In the genomic region with DNA sequence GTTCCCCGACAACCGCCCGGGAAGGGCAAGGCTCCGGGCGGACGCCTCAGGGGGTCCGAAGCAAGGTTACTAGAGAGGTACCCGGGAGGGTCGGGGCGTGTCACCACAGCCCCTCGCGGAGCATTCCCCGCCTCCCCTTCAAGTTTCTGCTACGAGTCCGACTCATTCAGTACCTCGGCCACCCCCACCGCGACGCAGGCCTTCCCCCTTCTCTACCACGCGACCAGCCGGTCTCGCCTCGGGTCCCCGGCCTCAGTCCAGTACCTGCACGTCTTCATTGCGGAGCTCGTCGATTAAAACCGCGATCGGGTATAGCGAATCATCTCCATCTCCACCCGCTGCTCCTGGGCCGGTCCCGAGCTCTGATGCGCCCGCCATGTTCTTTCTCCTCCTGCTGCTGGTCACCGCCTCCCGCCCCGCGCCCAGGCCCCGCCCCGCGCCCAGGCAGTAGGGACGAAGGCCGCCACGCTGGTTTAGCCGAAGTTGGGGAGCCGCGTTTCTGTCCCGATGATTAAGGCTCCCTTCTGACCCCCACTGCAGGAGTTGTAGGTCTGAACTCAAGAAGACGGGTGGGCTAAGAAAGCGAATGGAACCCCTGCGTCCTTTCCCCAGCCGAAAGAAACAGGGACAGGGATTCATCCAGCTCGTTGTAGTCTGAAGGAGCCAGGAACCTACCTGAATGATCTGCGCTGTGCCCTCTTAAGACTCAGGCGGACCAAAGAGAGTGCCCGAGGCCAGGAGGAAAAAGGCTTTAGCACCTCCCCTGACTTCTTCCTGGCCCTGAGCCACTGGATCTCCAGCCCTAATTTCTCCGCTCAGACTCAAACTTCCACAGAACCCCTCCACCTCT, we compare ENCODE assay signal across 1 cellular context.
TF ChIP-seq lines count a peak whose summit lies in the region.

Gene PPP2R1B, minus strand, starts transcription at position 406 of the 850 bp plus-strand sequence. Its CDS starts 28 bp downstream, at position 378.

TF ChIP-seq in HepG2, 621 proteins besides CTCF, POLR2A, EP300 and RAD21 (continued from another document and continues in another):
- TF ChIP-seq, protein P1, sequence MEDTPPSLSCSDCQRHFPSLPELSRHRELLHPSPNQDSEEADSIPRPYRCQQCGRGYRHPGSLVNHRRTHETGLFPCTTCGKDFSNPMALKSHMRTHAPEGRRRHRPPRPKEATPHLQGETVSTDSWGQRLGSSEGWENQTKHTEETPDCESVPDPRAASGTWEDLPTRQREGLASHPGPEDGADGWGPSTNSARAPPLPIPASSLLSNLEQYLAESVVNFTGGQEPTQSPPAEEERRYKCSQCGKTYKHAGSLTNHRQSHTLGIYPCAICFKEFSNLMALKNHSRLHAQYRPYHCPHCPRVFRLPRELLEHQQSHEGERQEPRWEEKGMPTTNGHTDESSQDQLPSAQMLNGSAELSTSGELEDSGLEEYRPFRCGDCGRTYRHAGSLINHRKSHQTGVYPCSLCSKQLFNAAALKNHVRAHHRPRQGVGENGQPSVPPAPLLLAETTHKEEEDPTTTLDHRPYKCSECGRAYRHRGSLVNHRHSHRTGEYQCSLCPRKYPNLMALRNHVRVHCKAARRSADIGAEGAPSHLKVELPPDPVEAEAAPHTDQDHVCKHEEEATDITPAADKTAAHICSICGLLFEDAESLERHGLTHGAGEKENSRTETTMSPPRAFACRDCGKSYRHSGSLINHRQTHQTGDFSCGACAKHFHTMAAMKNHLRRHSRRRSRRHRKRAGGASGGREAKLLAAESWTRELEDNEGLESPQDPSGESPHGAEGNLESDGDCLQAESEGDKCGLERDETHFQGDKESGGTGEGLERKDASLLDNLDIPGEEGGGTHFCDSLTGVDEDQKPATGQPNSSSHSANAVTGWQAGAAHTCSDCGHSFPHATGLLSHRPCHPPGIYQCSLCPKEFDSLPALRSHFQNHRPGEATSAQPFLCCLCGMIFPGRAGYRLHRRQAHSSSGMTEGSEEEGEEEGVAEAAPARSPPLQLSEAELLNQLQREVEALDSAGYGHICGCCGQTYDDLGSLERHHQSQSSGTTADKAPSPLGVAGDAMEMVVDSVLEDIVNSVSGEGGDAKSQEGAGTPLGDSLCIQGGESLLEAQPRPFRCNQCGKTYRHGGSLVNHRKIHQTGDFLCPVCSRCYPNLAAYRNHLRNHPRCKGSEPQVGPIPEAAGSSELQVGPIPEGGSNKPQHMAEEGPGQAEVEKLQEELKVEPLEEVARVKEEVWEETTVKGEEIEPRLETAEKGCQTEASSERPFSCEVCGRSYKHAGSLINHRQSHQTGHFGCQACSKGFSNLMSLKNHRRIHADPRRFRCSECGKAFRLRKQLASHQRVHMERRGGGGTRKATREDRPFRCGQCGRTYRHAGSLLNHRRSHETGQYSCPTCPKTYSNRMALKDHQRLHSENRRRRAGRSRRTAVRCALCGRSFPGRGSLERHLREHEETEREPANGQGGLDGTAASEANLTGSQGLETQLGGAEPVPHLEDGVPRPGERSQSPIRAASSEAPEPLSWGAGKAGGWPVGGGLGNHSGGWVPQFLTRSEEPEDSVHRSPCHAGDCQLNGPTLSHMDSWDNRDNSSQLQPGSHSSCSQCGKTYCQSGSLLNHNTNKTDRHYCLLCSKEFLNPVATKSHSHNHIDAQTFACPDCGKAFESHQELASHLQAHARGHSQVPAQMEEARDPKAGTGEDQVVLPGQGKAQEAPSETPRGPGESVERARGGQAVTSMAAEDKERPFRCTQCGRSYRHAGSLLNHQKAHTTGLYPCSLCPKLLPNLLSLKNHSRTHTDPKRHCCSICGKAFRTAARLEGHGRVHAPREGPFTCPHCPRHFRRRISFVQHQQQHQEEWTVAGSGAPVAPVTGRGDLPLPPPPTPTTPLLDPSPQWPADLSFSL (CRISPR knock-in tag; IDR thresholded peaks at IDR 0.05): no peak
- TF ChIP-seq TAF15 (IDR thresholded peaks at IDR 0.05; ENCODE audit: low read depth, low read length, poor library complexity, severe bottlenecking) (no peak), KAT2B (IDR thresholded peaks at IDR 0.05; ENCODE audit: borderline replicate concordance, low read depth, low read length) (no peak), SATB2 (CRISPR knock-in tag; IDR thresholded peaks at IDR 0.05) (no peak; the same call in 1 of the 2 replicates), ATF5 (CRISPR knock-in tag; IDR thresholded peaks at IDR 0.05; ENCODE audit: low read depth) (no peak), KDM3A (CRISPR knock-in tag; IDR thresholded peaks at IDR 0.05; ENCODE audit: low read depth) (0 out of 2 replicates have a peak, but pooled peaks have one; percentile 15), SP5 (CRISPR knock-in tag; IDR thresholded peaks at IDR 0.05; ENCODE audit: borderline replicate concordance, low read depth) (no peak), ZNF543 (CRISPR knock-in tag; IDR thresholded peaks at IDR 0.05) (no peak; the same call in 1 of the 2 replicates), KLF13 (CRISPR knock-in tag; IDR thresholded peaks at IDR 0.05) (no peak), RFXANK (CRISPR knock-in tag; IDR thresholded peaks at IDR 0.05) (no peak), HCFC1 (IDR thresholded peaks at IDR 0.05; ENCODE audit: low read depth, low read length) (no peak), SKIL (CRISPR knock-in tag; IDR thresholded peaks at IDR 0.05; ENCODE audit: borderline replicate concordance) (no peak), ZNF383 (CRISPR knock-in tag; IDR thresholded peaks at IDR 0.05; ENCODE audit: borderline replicate concordance) (no peak), ZFP91 (CRISPR knock-in tag; IDR thresholded peaks at IDR 0.05; ENCODE audit: borderline replicate concordance) (peak; percentile 85), TCF7 (IDR thresholded peaks at IDR 0.05; ENCODE audit: low read depth) (no peak), MIER3 (CRISPR knock-in tag; IDR thresholded peaks at IDR 0.05; ENCODE audit: borderline replicate concordance) (no peak), MED1 (CRISPR knock-in tag; IDR thresholded peaks at IDR 0.05) (peak; percentile 31; the same call in 1 of the 2 replicates), ZNF530 (CRISPR knock-in tag; IDR thresholded peaks at IDR 0.05; ENCODE audit: low read depth) (no peak), ZNF576 (CRISPR knock-in tag; IDR thresholded peaks at IDR 0.05) (no peak), ZNF678 (CRISPR knock-in tag; IDR thresholded peaks at IDR 0.05) (no peak), ZNF160 (CRISPR knock-in tag; IDR thresholded peaks at IDR 0.05) (no peak), ZFP62 (CRISPR knock-in tag; IDR thresholded peaks at IDR 0.05) (no peak), ADNP (CRISPR knock-in tag; IDR thresholded peaks at IDR 0.05) (no peak), ZNF343 (CRISPR knock-in tag; IDR thresholded peaks at IDR 0.05) (no peak), DMAP1 (CRISPR knock-in tag; IDR thresholded peaks at IDR 0.05) (no peak; the same call in 1 of the 2 replicates), KLF11 (CRISPR knock-in tag; IDR thresholded peaks at IDR 0.05) (no peak), ZNF607 (CRISPR knock-in tag; IDR thresholded peaks at IDR 0.05; ENCODE audit: borderline replicate concordance) (no peak; the same call in 1 of the 2 replicates), ZNF564 (CRISPR knock-in tag; IDR thresholded peaks at IDR 0.05) (0 out of 2 replicates have a peak, but pooled peaks have one; percentile 21), ZNF570 (CRISPR knock-in tag; IDR thresholded peaks at IDR 0.05; ENCODE audit: borderline replicate concordance) (no peak), TEAD2 (CRISPR knock-in tag; IDR thresholded peaks at IDR 0.05) (no peak), TBP (CRISPR knock-in tag; IDR thresholded peaks at IDR 0.05) (no peak), ZNF709 (CRISPR knock-in tag; IDR thresholded peaks at IDR 0.05) (no peak), ZNF430 (CRISPR knock-in tag; IDR thresholded peaks at IDR 0.05) (peak; percentile 57; the same call in 1 of the 2 replicates), NFYB (CRISPR knock-in tag; IDR thresholded peaks at IDR 0.05) (no peak), ETS1 (CRISPR knock-in tag; IDR thresholded peaks at IDR 0.05) (no peak)
- TF ChIP-seq, protein P2, sequence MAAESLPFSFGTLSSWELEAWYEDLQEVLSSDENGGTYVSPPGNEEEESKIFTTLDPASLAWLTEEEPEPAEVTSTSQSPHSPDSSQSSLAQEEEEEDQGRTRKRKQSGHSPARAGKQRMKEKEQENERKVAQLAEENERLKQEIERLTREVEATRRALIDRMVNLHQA (CRISPR knock-in tag; IDR thresholded peaks at IDR 0.05): no peak
- TF ChIP-seq, protein P3, sequence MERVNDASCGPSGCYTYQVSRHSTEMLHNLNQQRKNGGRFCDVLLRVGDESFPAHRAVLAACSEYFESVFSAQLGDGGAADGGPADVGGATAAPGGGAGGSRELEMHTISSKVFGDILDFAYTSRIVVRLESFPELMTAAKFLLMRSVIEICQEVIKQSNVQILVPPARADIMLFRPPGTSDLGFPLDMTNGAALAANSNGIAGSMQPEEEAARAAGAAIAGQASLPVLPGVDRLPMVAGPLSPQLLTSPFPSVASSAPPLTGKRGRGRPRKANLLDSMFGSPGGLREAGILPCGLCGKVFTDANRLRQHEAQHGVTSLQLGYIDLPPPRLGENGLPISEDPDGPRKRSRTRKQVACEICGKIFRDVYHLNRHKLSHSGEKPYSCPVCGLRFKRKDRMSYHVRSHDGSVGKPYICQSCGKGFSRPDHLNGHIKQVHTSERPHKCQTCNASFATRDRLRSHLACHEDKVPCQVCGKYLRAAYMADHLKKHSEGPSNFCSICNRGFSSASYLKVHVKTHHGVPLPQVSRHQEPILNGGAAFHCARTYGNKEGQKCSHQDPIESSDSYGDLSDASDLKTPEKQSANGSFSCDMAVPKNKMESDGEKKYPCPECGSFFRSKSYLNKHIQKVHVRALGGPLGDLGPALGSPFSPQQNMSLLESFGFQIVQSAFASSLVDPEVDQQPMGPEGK (CRISPR knock-in tag; IDR thresholded peaks at IDR 0.05): peak; percentile 17; the same call in 1 of the 2 replicates
- TF ChIP-seq, protein P4, sequence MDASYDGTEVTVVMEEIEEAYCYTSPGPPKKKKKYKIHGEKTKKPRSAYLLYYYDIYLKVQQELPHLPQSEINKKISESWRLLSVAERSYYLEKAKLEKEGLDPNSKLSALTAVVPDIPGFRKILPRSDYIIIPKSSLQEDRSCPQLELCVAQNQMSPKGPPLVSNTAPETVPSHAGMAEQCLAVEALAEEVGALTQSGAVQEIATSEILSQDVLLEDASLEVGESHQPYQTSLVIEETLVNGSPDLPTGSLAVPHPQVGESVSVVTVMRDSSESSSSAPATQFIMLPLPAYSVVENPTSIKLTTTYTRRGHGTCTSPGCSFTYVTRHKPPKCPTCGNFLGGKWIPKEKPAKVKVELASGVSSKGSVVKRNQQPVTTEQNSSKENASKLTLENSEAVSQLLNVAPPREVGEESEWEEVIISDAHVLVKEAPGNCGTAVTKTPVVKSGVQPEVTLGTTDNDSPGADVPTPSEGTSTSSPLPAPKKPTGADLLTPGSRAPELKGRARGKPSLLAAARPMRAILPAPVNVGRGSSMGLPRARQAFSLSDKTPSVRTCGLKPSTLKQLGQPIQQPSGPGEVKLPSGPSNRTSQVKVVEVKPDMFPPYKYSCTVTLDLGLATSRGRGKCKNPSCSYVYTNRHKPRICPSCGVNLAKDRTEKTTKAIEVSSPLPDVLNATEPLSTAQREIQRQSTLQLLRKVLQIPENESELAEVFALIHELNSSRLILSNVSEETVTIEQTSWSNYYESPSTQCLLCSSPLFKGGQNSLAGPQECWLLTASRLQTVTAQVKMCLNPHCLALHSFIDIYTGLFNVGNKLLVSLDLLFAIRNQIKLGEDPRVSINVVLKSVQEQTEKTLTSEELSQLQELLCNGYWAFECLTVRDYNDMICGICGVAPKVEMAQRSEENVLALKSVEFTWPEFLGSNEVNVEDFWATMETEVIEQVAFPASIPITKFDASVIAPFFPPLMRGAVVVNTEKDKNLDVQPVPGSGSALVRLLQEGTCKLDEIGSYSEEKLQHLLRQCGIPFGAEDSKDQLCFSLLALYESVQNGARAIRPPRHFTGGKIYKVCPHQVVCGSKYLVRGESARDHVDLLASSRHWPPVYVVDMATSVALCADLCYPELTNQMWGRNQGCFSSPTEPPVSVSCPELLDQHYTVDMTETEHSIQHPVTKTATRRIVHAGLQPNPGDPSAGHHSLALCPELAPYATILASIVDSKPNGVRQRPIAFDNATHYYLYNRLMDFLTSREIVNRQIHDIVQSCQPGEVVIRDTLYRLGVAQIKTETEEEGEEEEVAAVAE (CRISPR knock-in tag; IDR thresholded peaks at IDR 0.05; ENCODE audit: borderline replicate concordance): no peak
